29 cellular contexts compared by ENCODE assay signal in genomic region chr14:35783699-35784098, GRCh38.
"Had no signal": no experiment of that assay in that cellular context is flagged by ENCODE, and none has a peak within 500 bp of the region (broad histone marks: within the 10 kb centered on the region; RNA-seq: fewer than 3 reads in every experiment).

No MANE protein-coding gene starts in this region.

- H3K4me1 ChIP-seq: suprapubic skin, testis, transverse colon, upper lobe of right lung, uterus had no signal

- FAIRE-seq: urothelium cell line had no signal

- H3K27me3 Mint-ChIP-seq: stimulated activated memory B cell treated with anti-CD40 and anti-IgM and Interleukin-4, amounts not matched to agents 10 μg/mL and 1 μg/mL and 100 μg/mL, for 72 hours; stimulated activated naive B cell treated with anti-CD40 and anti-IgM and Interleukin-4, amounts not matched to agents 10 μg/mL and 1 μg/mL and 100 μg/mL, for 72 hours; stimulated activated naive CD8-positive, alpha-beta T cell treated with anti-CD3 and anti-CD28 coated beads, Interleukin-15, amount 100 ng/mL, for 72 hours; stimulated activated naive CD8-positive, alpha-beta T cell treated with anti-CD3 and anti-CD28 coated beads, Interleukin-15, Interleukin-2, amounts not matched to agents 100 ng/mL and 50 ng/mL, for 24 hours; type B pancreatic cell had no signal

- H3K27me3 ChIP-seq: stomach, suprapubic skin, testis, thyroid gland, tibial artery, tibial nerve, transverse colon, upper lobe of left lung, upper lobe of right lung, uterus, vagina had no signal

- H3K4me3 Mint-ChIP-seq: stimulated activated effector memory CD8-positive, alpha-beta T cell treated with anti-CD3 and anti-CD28 coated beads, Interleukin-12 subunit alpha, Interleukin-12 subunit beta, amount 100 ng/mL, for 72 hours; stimulated activated memory B cell treated with anti-CD40 and anti-IgM and Interleukin-4, amounts not matched to agents 10 μg/mL and 1 μg/mL and 100 μg/mL, for 72 hours; stimulated activated naive B cell treated with anti-CD40 and anti-IgM and Interleukin-4, amounts not matched to agents 10 μg/mL and 1 μg/mL and 100 μg/mL, for 72 hours; stimulated activated naive CD8-positive, alpha-beta T cell treated with anti-CD3 and anti-CD28 coated beads, Interleukin-15, amount 100 ng/mL, for 72 hours; stimulated activated naive CD8-positive, alpha-beta T cell treated with anti-CD3 and anti-CD28 coated beads, Interleukin-15, Interleukin-2, amounts not matched to agents 100 ng/mL and 50 ng/mL, for 24 hours; type B pancreatic cell had no signal

- H3K36me3 ChIP-seq: stomach, suprapubic skin, thoracic aorta, thyroid gland, tibial nerve, transverse colon, upper lobe of left lung, upper lobe of right lung, uterus, vagina had no signal

- H3K36me3 Mint-ChIP-seq: stimulated activated effector memory CD8-positive, alpha-beta T cell treated with anti-CD3 and anti-CD28 coated beads, Interleukin-12 subunit alpha, Interleukin-12 subunit beta, amount 100 ng/mL, for 72 hours had no signal

- H3K27ac Mint-ChIP-seq: stimulated activated effector memory CD8-positive, alpha-beta T cell treated with anti-CD3 and anti-CD28 coated beads, Interleukin-12 subunit alpha, Interleukin-12 subunit beta, amount 100 ng/mL, for 72 hours; stimulated activated memory B cell treated with anti-CD40 and anti-IgM and Interleukin-4, amounts not matched to agents 10 μg/mL and 1 μg/mL and 100 μg/mL, for 72 hours; stimulated activated naive B cell treated with anti-CD40 and anti-IgM and Interleukin-4, amounts not matched to agents 10 μg/mL and 1 μg/mL and 100 μg/mL, for 72 hours; stimulated activated naive CD8-positive, alpha-beta T cell treated with anti-CD3 and anti-CD28 coated beads, Interleukin-15, amount 100 ng/mL, for 72 hours; stimulated activated naive CD8-positive, alpha-beta T cell treated with anti-CD3 and anti-CD28 coated beads, Interleukin-15, Interleukin-2, amounts not matched to agents 100 ng/mL and 50 ng/mL, for 24 hours; type B pancreatic cell had no signal

- DNase-seq: stimulated activated CD4-positive, alpha-beta T cell treated with anti-CD3 and anti-CD28 coated beads, Interleukin-2, amount 100 ng/mL, for 48 hours; stimulated activated CD4-positive, alpha-beta T cell treated with anti-CD3 and anti-CD28 coated beads, Interleukin-4, amount 100 ng/mL, for 1 hour; stimulated activated CD4-positive, alpha-beta T cell treated with anti-CD3 and anti-CD28 coated beads, Interleukin-4, amount 100 ng/mL, for 24 hours; stimulated activated CD4-positive, alpha-beta T cell treated with anti-CD3 and anti-CD28 coated beads, Interleukin-4, amount 100 ng/mL, for 4 hours; stimulated activated CD8-positive, alpha-beta memory T cell treated with anti-CD3 and anti-CD28 coated beads, Interleukin-4, amount 100 ng/mL, for 48 hours; stimulated activated naive B cell treated with anti-CD40 and anti-IgM and Interleukin-4, amounts not matched to agents 10 μg/mL and 1 μg/mL and 100 μg/mL, for 72 hours; stimulated activated naive CD4-positive, alpha-beta T cell; stimulated activated naive CD4-positive, alpha-beta T cell treated with Interleukin-2 at 50 U/mL for 16 hours; stimulated activated naive CD8-positive, alpha-beta T cell treated with anti-CD3 and anti-CD28 coated beads, Interleukin-15, amount 100 ng/mL, for 72 hours; stimulated activated naive CD8-positive, alpha-beta T cell treated with anti-CD3 and anti-CD28 coated beads, Interleukin-15, Interleukin-2, amounts not matched to agents 100 U/mL and 50 U/mL, for 24 hours; stomach; substantia nigra; testis; thyroid gland; tibial artery; transverse colon; trophoblast cell; upper lobe of left lung; upper lobe of right lung; uterus had no signal

- ATAC-seq: stimulated activated effector memory CD8-positive, alpha-beta T cell treated with anti-CD3 and anti-CD28 coated beads, Interleukin-12 subunit alpha, Interleukin-12 subunit beta, amount 100 ng/mL, for 72 hours; stimulated activated memory B cell treated with anti-CD40 and anti-IgM and Interleukin-4, amounts not matched to agents 10 μg/mL and 1 μg/mL and 100 μg/mL, for 72 hours; stimulated activated naive B cell treated with anti-CD40 and anti-IgM and Interleukin-4, amounts not matched to agents 10 μg/mL and 1 μg/mL and 100 μg/mL, for 72 hours; stimulated activated naive CD8-positive, alpha-beta T cell treated with anti-CD3 and anti-CD28 coated beads, Interleukin-15, amount 100 ng/mL, for 72 hours; stimulated activated naive CD8-positive, alpha-beta T cell treated with anti-CD3 and anti-CD28 coated beads, Interleukin-15, Interleukin-2, amounts not matched to agents 100 U/mL and 50 U/mL, for 24 hours; upper lobe of right lung had no signal

- H3K27ac ChIP-seq: stomach, suprapubic skin, testis, thoracic aorta, thyroid gland, tibial artery, tibial nerve, transverse colon, upper lobe of left lung, upper lobe of right lung, uterus, vagina had no signal

- H3K9me3 ChIP-seq: suprapubic skin, testis, thyroid gland, vagina had no signal

- H3K4me3 ChIP-seq: stomach, suprapubic skin, testis, thoracic aorta, thyroid gland, tibial artery, tibial nerve, transverse colon, upper lobe of left lung, upper lobe of right lung, uterus, vagina had no signal
